In genomic region chr18:76573325-76574025, GRCh38 we compare ENCODE assay signal across 14 cellular contexts.
DNase-seq lines count a peak whose midpoint lies in the region; ATAC-seq and TF ChIP-seq lines count a peak whose summit lies in the region.
"Had no signal": no experiment of that assay in that cellular context is flagged by ENCODE, and none has a peak within 500 bp of the region (broad histone marks: within the 10 kb centered on the region; RNA-seq: fewer than 3 reads in every experiment).

No MANE protein-coding gene starts in this region.

- POLR2A ChIA-PET in Panc1 (lab: Charles Lee) = no interaction called here

- H3K27me3 ChIP-seq in Panc1 (ENCODE audit: control insufficient read depth, insufficient read depth, low read length) = no peaks in the 10 kb centered on the region

- in situ Hi-C loops in Panc1 (cut with HindIII; ENCODE audit: low pct_unique_long_range_greater_than_20kb, low sequenced_read_pairs) = no loop called here

- peak; percentile 32; the same call in 1 of the 2 replicates for ATAC-seq in Panc1

- TF ChIP-seq CTCF in Panc1 (IDR thresholded peaks at IDR 0.05) (no peak), fibroblast of pulmonary artery (IDR thresholded peaks at IDR 0.05; ENCODE audit: low read length, missing control alignments) (no peak)

- peak; percentile 41 for DNase-seq in NCI-H146 (lab: John Stamatoyannopoulos, UW)
- no peak for DNase-seq in NCI-H146 treated with DMSO at 0.1 percent for 48 hours (lab: John Stamatoyannopoulos, UW; ENCODE audit: unreplicated experiment)
- no peak for DNase-seq in Panc1 (ENCODE audit: low read depth, low spot score)
- DNase-seq in fibroblast of pulmonary artery (ENCODE audit: low read depth) = peak; percentile 67
- DNase-seq in stromal cell of bone marrow (ENCODE audit: low read depth) = peak; percentile 44
- no peak for DNase-seq in NCI-H526 treated with DMSO at 0.1 percent for 48 hours (lab: John Stamatoyannopoulos, UW)
- no peak for DNase-seq in mucosa of gallbladder (ENCODE audit: low spot score)
- DNase-seq in NCI-H82 treated with DMSO at 0.1 percent for 48 hours (lab: John Stamatoyannopoulos, UW; ENCODE audit: unreplicated experiment) = no peak
- DNase-seq: activated CD4-positive, alpha-beta T cell treated with anti-CD3 and anti-CD28 coated beads, Interleukin-2, amount 10 ng/mL, durations not matched to agents 7 days and 5 days; activated naive CD8-positive, alpha-beta T cell treated with anti-CD3 and anti-CD28 coated beads, Interleukin-2, amount 10 ng/mL, durations not matched to agents 7 days and 5 days; KG1 had no signal

- no peaks in the 10 kb centered on the region for H3K4me1 ChIP-seq in Panc1 (ENCODE audit: control insufficient read depth, insufficient read depth, low read length)
- H3K4me1 ChIP-seq: esophagus muscularis mucosa had no signal

- H3K27ac ChIP-seq in Panc1 (ENCODE audit: low read length) = no peak overlapping the region
- H3K27ac ChIP-seq: esophagus muscularis mucosa, skin epidermis had no signal

- intact Hi-C loops in Panc1 (cut with micrococcal nuclease; ENCODE audit: unreplicated experiment) = no loop called here

- BruUV-seq in Panc1 (replicated peaks; lab: Mats Ljungman, UMichigan) = no TSS peak

- H3K4me3 ChIP-seq in Panc1 (ENCODE audit: low read depth in 2 of 2, low read length in 2 of 2) (no peak overlapping the region), fibroblast of pulmonary artery (replicated peaks; ENCODE audit: low read depth, low read length) (no peak overlapping the region)
- H3K4me3 ChIP-seq: esophagus muscularis mucosa, lung, skin epidermis had no signal

- CTCF ChIA-PET in Panc1 (lab: Charles Lee) = no interaction called here

- H3K9me3 ChIP-seq in Panc1 (ENCODE audit: control insufficient read depth, insufficient read depth, low read depth, low read length) = no peaks in the 10 kb centered on the region
- H3K9me3 ChIP-seq: esophagus muscularis mucosa had no signal

- no peaks in the 10 kb centered on the region for H3K36me3 ChIP-seq in Panc1 (ENCODE audit: control insufficient read depth, insufficient read depth, low read length)
- H3K36me3 ChIP-seq: esophagus muscularis mucosa had no signal

Comparison
In these comparisons a context has a peak if more than half of its experiments do, and no peak if none do; other contexts are left out.
1. DNase-seq: peak in NCI-H146 (single experiment), fibroblast of pulmonary artery (single experiment) and stromal cell of bone marrow (single experiment); none in NCI-H146 treated with DMSO at 0.1 percent for 48 hours (single experiment), Panc1 (single experiment), NCI-H526 treated with DMSO at 0.1 percent for 48 hours (single experiment), mucosa of gallbladder (single experiment) and NCI-H82 treated with DMSO at 0.1 percent for 48 hours (single experiment).